ENCODE assay signal across 1 cellular context in the genomic region with DNA sequence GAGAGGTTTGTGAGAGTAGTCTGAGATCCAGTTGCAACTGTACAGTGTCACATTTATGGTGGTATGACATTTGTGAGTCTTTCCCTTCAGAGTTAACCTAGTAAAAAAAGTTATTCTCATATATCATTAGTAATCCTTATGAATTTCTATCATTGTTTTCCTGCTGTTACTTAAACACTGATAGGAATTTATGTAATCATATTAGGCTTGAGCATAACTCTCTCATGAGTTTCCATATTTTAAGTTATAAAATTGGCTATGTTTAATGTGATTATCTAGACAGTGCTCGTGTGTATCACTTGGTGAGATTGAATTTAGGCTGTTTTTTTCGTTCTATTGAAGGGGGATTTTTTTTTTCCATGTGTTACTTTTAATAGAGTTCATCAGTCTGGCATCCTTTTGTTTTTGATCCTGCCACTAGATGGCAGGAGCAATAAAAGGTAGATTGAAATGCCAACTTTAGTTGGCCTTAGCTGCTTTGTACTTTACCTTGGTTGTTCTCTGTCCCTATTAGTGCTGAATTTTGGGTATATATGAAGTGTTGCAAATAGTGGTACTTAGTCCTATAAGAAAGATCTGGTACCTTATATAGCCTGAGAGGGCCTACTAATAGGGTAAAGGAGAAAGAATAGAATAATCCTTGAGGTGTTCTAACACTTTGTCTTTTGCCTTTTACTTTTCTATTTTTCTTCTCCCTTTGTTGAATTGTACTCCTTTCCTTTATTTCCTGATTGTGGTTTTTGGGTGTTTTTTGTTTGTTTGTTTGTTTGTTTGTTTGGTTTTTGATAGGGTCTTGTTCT.
TF ChIP-seq lines count a peak whose summit lies in the region.

No MANE protein-coding gene starts in this region.

TF ChIP-seq in IMR-90, 13 proteins besides CTCF, POLR2A, EP300 and RAD21 (continued from another document):
- TF ChIP-seq, protein P1, sequence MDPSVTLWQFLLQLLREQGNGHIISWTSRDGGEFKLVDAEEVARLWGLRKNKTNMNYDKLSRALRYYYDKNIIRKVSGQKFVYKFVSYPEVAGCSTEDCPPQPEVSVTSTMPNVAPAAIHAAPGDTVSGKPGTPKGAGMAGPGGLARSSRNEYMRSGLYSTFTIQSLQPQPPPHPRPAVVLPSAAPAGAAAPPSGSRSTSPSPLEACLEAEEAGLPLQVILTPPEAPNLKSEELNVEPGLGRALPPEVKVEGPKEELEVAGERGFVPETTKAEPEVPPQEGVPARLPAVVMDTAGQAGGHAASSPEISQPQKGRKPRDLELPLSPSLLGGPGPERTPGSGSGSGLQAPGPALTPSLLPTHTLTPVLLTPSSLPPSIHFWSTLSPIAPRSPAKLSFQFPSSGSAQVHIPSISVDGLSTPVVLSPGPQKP (IDR thresholded peaks at IDR 0.05; ENCODE audit: borderline replicate concordance, low read depth, low read length): no peak
TF ChIP-seq in IMR-90: peak in this region for 1.
